In the genomic region with DNA sequence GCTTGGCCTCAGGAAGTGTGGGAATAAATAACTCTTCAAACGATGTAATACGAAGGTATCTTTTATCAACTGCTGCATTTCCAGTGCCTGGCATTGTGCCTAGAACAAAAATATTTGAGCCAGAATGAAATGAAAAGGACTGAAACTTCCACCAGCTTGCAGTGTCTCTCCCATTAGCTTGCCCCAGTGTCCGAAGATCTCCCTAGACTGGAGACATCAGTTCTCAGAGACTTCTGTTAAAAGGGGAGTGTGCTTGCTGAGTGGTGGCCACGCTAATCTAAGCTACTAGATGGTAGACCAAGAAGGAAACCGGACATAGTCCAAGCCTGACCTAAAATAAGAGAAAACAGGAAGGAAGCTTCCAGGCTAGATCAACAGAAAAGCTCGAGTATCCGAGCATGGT, we compare ENCODE assay signal across 12 cellular contexts. TPM values are rescaled to one million over a fixed set of nuclear protein-coding genes. Genes with fewer than 3 reads are reported as not detected.
DNase-seq lines count a peak whose midpoint lies in the region; ATAC-seq and TF ChIP-seq lines count a peak whose summit lies in the region.
"Had no signal": no experiment of that assay in that cellular context is flagged by ENCODE, and none has a peak within 500 bp of the region (broad histone marks: within the 10 kb centered on the region; RNA-seq: fewer than 3 reads in every experiment).

No MANE protein-coding gene starts in this region.

- 28 to 47% methylated on average over 7 of the region's 7 CpGs for WGBS in sigmoid colon, 2 donors

- H3K27ac ChIP-seq in angular gyrus (ENCODE audit: low read depth, low read length) = peak overlapping the region; percentile 27
- H3K27ac ChIP-seq in cardiac muscle cell = peak overlapping the region; percentile 46
- peak overlapping the region; percentile 6 to 71 (median 56) for H3K27ac ChIP-seq in sigmoid colon

- no peak for TF ChIP-seq POLR2A in sigmoid colon (IDR thresholded peaks at IDR 0.05)

- ATAC-seq in GM21825 (IDR thresholded peaks at IDR 0.05; ENCODE audit: unreplicated experiment) = no peak
- no peak for ATAC-seq in left colon

- H3K4me1 ChIP-seq in cardiac muscle cell (ENCODE audit: low read depth) (peaks cover 29% of the 10 kb centered on the region), sigmoid colon (peaks cover 0 to 60% (median 42%) of the 10 kb centered on the region in 4 donors)

- TF ChIP-seq CTCF in cardiac muscle cell (IDR thresholded peaks at IDR 0.05; ENCODE audit: low read depth, low read length) (no peak), sigmoid colon (IDR thresholded peaks at IDR 0.05) (no peak)

- TF ChIP-seq EP300 in sigmoid colon (IDR thresholded peaks at IDR 0.05) = no peak

- H3K9me3 ChIP-seq in cardiac muscle cell (ENCODE audit: low read depth) = no peaks in the 10 kb centered on the region
- no peaks in the 10 kb centered on the region for H3K9me3 ChIP-seq in sigmoid colon

- H3K36me3 ChIP-seq in cardiac muscle cell (no peaks in the 10 kb centered on the region), sigmoid colon (no peaks in the 10 kb centered on the region)

- DNase-seq in EH (ENCODE audit: low read depth) = peak; percentile 31
- peak in 1 of 2 donors; percentile 73 for DNase-seq in cardiac muscle cell (ENCODE audit: low read depth in 1 of 2, low spot score in 1 of 2)
- DNase-seq in sigmoid colon = no peak
- no peak for DNase-seq in NCI-H146 treated with DMSO at 0.1 percent for 48 hours (lab: John Stamatoyannopoulos, UW; ENCODE audit: unreplicated experiment)
- DNase-seq in NCI-H510A treated with DMSO at 0.1 percent for 48 hours (lab: John Stamatoyannopoulos, UW) = no peak
- no peak for DNase-seq in left colon
- DNase-seq: activated naive CD4-positive, alpha-beta T cell treated with anti-CD3 and anti-CD28 coated beads, Interleukin-2, amount 10 ng/mL, durations not matched to agents 7 days and 5 days; CD4-positive, alpha-beta memory T cell; glutamatergic neuron; naive B cell had no signal

- intact Hi-C loops in sigmoid colon (cut with DNase I) (loop anchor here (2.0 to 10.0 kb wide), 2 partner anchors 676 to 934 kb away; partner anchors contain the start of gene LEKR1), left colon (cut with DNase I, micrococcal nuclease) (no loop called here)

- H3K4me3 ChIP-seq in cardiac muscle cell (no peak overlapping the region), sigmoid colon (no peak overlapping the region)

- H3K27me3 ChIP-seq in cardiac muscle cell (no peaks in the 10 kb centered on the region), sigmoid colon (no peaks in the 10 kb centered on the region)

RNA-seq across cellular contexts. Expression of gene KCNAB1, which starts 28.6 kb away (rescaled TPM):
- total RNA-seq in cardiac muscle cell (0.06 TPM in 1 of 2 replicates, not detected in the other), sigmoid colon (1 to 10 TPM; 1.8 to 5.0 (median 4.5) TPM), left colon (1 to 10 TPM in 1 of 2 donors, under 1 TPM in 1; 0.70 to 3.3 TPM)
- polyA plus RNA-seq in cardiac muscle cell (0.60 and 0.70 TPM in 2 replicates), sigmoid colon (1 to 10 TPM in 1 of 3 donors, not detected in 2; 1.2 TPM)
- total RNA-seq: CD4-positive, alpha-beta memory T cell had no signal
